ENCODE assay signal across 20 cellular contexts in genomic region chr11:131495417-131495816, GRCh38.
DNase-seq lines count a peak whose midpoint lies in the region; ATAC-seq and TF ChIP-seq lines count a peak whose summit lies in the region.
"Had no signal": no experiment of that assay in that cellular context is flagged by ENCODE, and none has a peak within 500 bp of the region (broad histone marks: within the 10 kb centered on the region; RNA-seq: fewer than 3 reads in every experiment).

No MANE protein-coding gene starts in this region.

- intact Hi-C loops in Right ventricle myocardium inferior (cut with DNase I) (no loop called here), posterior cingulate gyrus (cut with DNase I) (loop anchor here (5.0 kb wide), 1 partner anchor 123 kb away; the partner anchor contains the start of gene NTM)

- H3K4me1 ChIP-seq in right atrium auricular region (peaks cover 0 to 8% of the 10 kb centered on the region in 2 donors), Peyer's patch (no peaks in the 10 kb centered on the region)

- H3K36me3 ChIP-seq in right atrium auricular region (no peaks in the 10 kb centered on the region), Peyer's patch (no peaks in the 10 kb centered on the region)
- H3K36me3 ChIP-seq: BLaER1 treated with 17β-estradiol and CSF1 and Interleukin-3, amounts not matched to agents 10 nM and 100 nM had no signal

- DNase-seq in Right ventricle myocardium inferior (ENCODE audit: missing footprints) = peak; percentile 76
- no peak for DNase-seq in right atrium auricular region (ENCODE audit: low spot score)
- DNase-seq in inferior parietal cortex (ENCODE audit: extremely low spot score) = peak; percentile 42
- DNase-seq in posterior cingulate gyrus = peak in 9 of 10 donors; percentile 49 to 89 (median 60)
- no peak for DNase-seq in HPDE6-E6E7 (ENCODE audit: extremely low spot score)
- DNase-seq in Peyer's patch = no peak
- DNase-seq in activated CD4-positive, alpha-beta T cell treated with anti-CD3 and anti-CD28 coated beads, Interleukin-2, amount 50 U/mL, for 1 hour = no peak
- DNase-seq: activated CD4-positive, alpha-beta T cell treated with anti-CD3 and anti-CD28 coated beads for 1 hour; activated CD8-positive, alpha-beta memory T cell treated with anti-CD3 and anti-CD28 coated beads, Interleukin-2, amount 50 U/mL, for 4 hours; activated naive CD4-positive, alpha-beta T cell treated with anti-CD3 and anti-CD28 coated beads for 36 hours; central memory CD4-positive, alpha-beta T cell; KG1; mesendoderm; NCI-H1436; NCI-H226; stimulated activated CD4-positive, alpha-beta T cell treated with anti-CD3 and anti-CD28 coated beads, Interleukin-15, amount 100 ng/mL, for 24 hours had no signal

- no peaks in the 10 kb centered on the region for H3K9me3 ChIP-seq in right atrium auricular region
- H3K9me3 ChIP-seq in Peyer's patch = no peaks in the 10 kb centered on the region
- H3K9me3 ChIP-seq: BLaER1 treated with 17β-estradiol and CSF1 and Interleukin-3, amounts not matched to agents 10 nM and 100 nM had no signal

- H3K27me3 ChIP-seq in right atrium auricular region = no peaks in the 10 kb centered on the region
- H3K27me3 ChIP-seq in Peyer's patch = no peaks in the 10 kb centered on the region
- H3K27me3 ChIP-seq: BLaER1 treated with 17β-estradiol and CSF1 and Interleukin-3, amounts not matched to agents 10 nM and 100 nM had no signal

- ATAC-seq in Right ventricle myocardium inferior = peak; percentile 87
- no peak for ATAC-seq in GM19351 (IDR thresholded peaks at IDR 0.05; ENCODE audit: unreplicated experiment)

- TF ChIP-seq CTCF in right atrium auricular region (IDR thresholded peaks at IDR 0.05) = no peak
- no peak for TF ChIP-seq CTCF in Peyer's patch (IDR thresholded peaks at IDR 0.05)

- H3K27ac ChIP-seq in right atrium auricular region (no peak overlapping the region), Peyer's patch (no peak overlapping the region)
- H3K27ac ChIP-seq: 22Rv1; BLaER1 treated with 17β-estradiol and CSF1 and Interleukin-3, amounts not matched to agents 10 nM and 100 nM; HL-60 had no signal

- no peak overlapping the region for H3K4me3 ChIP-seq in right atrium auricular region
- no peak overlapping the region for H3K4me3 ChIP-seq in Peyer's patch
- H3K4me3 ChIP-seq: BLaER1 treated with 17β-estradiol and CSF1 and Interleukin-3, amounts not matched to agents 10 nM and 100 nM had no signal

- no peak for TF ChIP-seq POLR2A in Peyer's patch (IDR thresholded peaks at IDR 0.05)

Comparison
In these comparisons a context has a peak if more than half of its experiments do, and no peak if none do; other contexts are left out.
1. DNase-seq: peak in Right ventricle myocardium inferior (single experiment), inferior parietal cortex (single experiment) and posterior cingulate gyrus (9 of 10); none in right atrium auricular region (single experiment), HPDE6-E6E7 (single experiment), Peyer's patch (0 of 3) and activated CD4-positive, alpha-beta T cell treated with anti-CD3 and anti-CD28 coated beads, Interleukin-2, amount 50 U/mL, for 1 hour (single experiment).